In the genomic region with DNA sequence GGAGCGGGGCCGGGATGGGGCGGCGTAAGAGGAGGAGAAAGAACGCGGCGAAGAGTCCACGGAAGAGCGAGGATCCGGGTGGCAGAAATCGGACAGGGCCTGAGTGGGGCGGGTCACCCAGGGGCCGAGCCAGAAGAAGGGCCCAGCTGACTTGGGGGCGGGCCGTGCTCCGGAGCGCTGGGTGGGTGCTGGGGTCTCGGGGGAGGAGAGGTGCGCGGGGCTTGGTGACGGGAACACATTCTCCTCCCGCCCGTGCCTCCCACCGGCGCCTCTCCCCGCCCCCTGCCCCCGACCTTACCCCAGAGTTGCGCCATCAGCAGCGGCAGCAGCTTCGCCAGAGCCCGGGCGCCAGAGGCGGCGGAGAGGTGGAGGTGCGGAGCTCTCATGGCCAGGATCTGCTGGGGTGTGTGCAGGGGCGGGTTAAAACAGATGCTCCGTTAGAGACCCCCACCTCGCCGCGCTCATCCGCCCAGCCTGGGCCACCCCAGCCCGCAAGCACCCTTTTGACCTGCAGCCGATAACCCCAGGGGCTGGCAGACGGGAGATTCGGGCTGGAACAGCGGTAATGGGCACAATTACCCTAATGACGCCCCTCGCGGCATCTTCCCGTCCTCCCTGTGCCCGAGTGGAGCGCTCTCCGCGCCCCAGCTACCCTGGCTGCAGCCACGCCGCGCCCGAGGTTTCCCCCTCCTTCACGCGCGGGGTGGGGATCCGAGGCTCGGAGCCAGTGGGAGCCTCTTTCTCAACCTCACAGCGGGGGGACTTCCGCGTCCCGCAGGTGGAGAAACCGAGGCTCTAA, we compare ENCODE assay signal across 8 cellular contexts. TPM values are rescaled to one million over a fixed set of nuclear protein-coding genes. Genes with fewer than 3 reads are reported as not detected.
A peak's percentile ranks its signal among the peaks of the same experiment; 100 is the strongest.
DNase-seq lines count a peak whose midpoint lies in the region; ATAC-seq and TF ChIP-seq lines count a peak whose summit lies in the region.

No MANE protein-coding gene starts in this region.

- H3K36me3 ChIP-seq in BJ (ENCODE audit: control insufficient read depth, insufficient read depth, low read length) (no peaks in the 10 kb centered on the region), HUES6 (ENCODE audit: control insufficient read depth, insufficient read depth, low read length) (no peaks in the 10 kb centered on the region)

- CTCF ChIA-PET in BJ (lab: Yijun Ruan, JAX): interaction anchor here (1.1 kb wide), 1 partner anchor 77 kb away, joined by 5 read pairs; no protein-coding TSS in a partner anchor

- H3K27ac ChIP-seq in HUES6 (ENCODE audit: low read depth, low read length): no peak overlapping the region

- no peak for ATAC-seq in effector memory CD8-positive, alpha-beta T cell (replicated peaks)
- ATAC-seq in naive B cell (ENCODE audit: low read depth in 2 of 2) (no peak), GM18517 (IDR thresholded peaks at IDR 0.05; ENCODE audit: unreplicated experiment) (no peak)

- H3K27ac Mint-ChIP-seq in effector memory CD8-positive, alpha-beta T cell: no peak overlapping the region
- no peak overlapping the region for H3K27ac Mint-ChIP-seq in naive B cell

- peak overlapping the region; percentile 3; the same call in 1 of the 2 replicates for H3K4me3 ChIP-seq in BJ (ENCODE audit: low read depth, low read length)
- peak overlapping the region; percentile 71 for H3K4me3 ChIP-seq in HUES6 (ENCODE audit: low read depth, low read length)

- H3K9me3 ChIP-seq in HUES6 (ENCODE audit: control insufficient read depth, insufficient read depth, low read depth, low read length): no peaks in the 10 kb centered on the region

- no peaks in the 10 kb centered on the region for H3K9me3 Mint-ChIP-seq in effector memory CD8-positive, alpha-beta T cell
- peaks cover 0 to 12% (median 3%) of the 10 kb centered on the region in 7 donors for H3K9me3 Mint-ChIP-seq in naive B cell

- TF ChIP-seq CTCF in BJ (IDR thresholded peaks at IDR 0.05; ENCODE audit: insufficient read depth, low read depth, low read length): no peak

- POLR2A ChIA-PET in BJ (lab: Charles Lee): no interaction called here

- H3K9ac ChIP-seq in HUES6 (ENCODE audit: low read length): peak overlapping the region; percentile 46

- H3K4me1 Mint-ChIP-seq in effector memory CD8-positive, alpha-beta T cell (ENCODE audit: low read depth in 2 of 2): peaks cover 18 to 22% of the 10 kb centered on the region in 2 donors
- peaks cover 20 to 32% (median 26%) of the 10 kb centered on the region in 3 donors for H3K4me1 Mint-ChIP-seq in naive B cell

- peaks cover 11% of the 10 kb centered on the region for H3K4me1 ChIP-seq in HUES6 (ENCODE audit: control insufficient read depth, insufficient read depth, low read length)

- H3K4me3 Mint-ChIP-seq in effector memory CD8-positive, alpha-beta T cell: peak overlapping the region; percentile 62 to 72
- H3K4me3 Mint-ChIP-seq in naive B cell: peak overlapping the region in 5 of 8 donors; percentile 45 to 87 (median 62)

- peaks cover 78 to 87% of the 10 kb centered on the region in 2 donors for H3K27me3 Mint-ChIP-seq in effector memory CD8-positive, alpha-beta T cell
- peaks cover 44 to 87% (median 74%) of the 10 kb centered on the region in 3 donors for H3K27me3 Mint-ChIP-seq in naive B cell

- H3K27me3 ChIP-seq in BJ (ENCODE audit: control insufficient read depth, insufficient read depth, low read length) (peaks cover 14% of the 10 kb centered on the region), HUES6 (ENCODE audit: control insufficient read depth, insufficient read depth, low read length) (peaks cover 52% of the 10 kb centered on the region)

- no peaks in the 10 kb centered on the region for H3K36me3 Mint-ChIP-seq in effector memory CD8-positive, alpha-beta T cell (ENCODE audit: insufficient read depth)
- peaks cover 0 to 35% of the 10 kb centered on the region in 2 donors for H3K36me3 Mint-ChIP-seq in naive B cell

- no peak for DNase-seq in BJ (ENCODE audit: low read depth)
- DNase-seq in effector memory CD8-positive, alpha-beta T cell: no peak
- no peak for DNase-seq in naive B cell
- no peak for DNase-seq in cerebellar nuclear complex (lab: John Stamatoyannopoulos, UW)
- no peak for DNase-seq in Ammon's horn (ENCODE audit: low spot score)
- no peak for DNase-seq in HCEC 1CT

RNA-seq across cellular contexts. Expression of a gene that starts 0.6 kb away (rescaled TPM):
- polyA plus RNA-seq in BJ (2011; rRNA removed) (not detected in 2 replicates), naive B cell (ENCODE audit: low read depth in 6 of 6) (not detected)
- not detected in 2 replicates for polyA minus RNA-seq in BJ (2011; rRNA and poly(A)+ RNA removed)

RNA-seq across cellular contexts. Expression of a gene that starts 7.5 kb away (rescaled TPM):
- polyA plus RNA-seq in BJ (2011; rRNA removed) (not detected in 2 replicates), naive B cell (ENCODE audit: low read depth in 6 of 6) (not detected)
- not detected in 2 replicates for polyA minus RNA-seq in BJ (2011; rRNA and poly(A)+ RNA removed)

RNA-seq across cellular contexts. Expression of a gene that starts 15.9 kb away (rescaled TPM):
- polyA plus RNA-seq in BJ (2011; rRNA removed) (not detected in 2 replicates), naive B cell (ENCODE audit: low read depth in 6 of 6) (not detected)
- not detected in 2 replicates for polyA minus RNA-seq in BJ (2011; rRNA and poly(A)+ RNA removed)

RNA-seq across cellular contexts. Expression of a gene that starts 17.5 kb away (rescaled TPM):
- not detected in 2 replicates for polyA plus RNA-seq in BJ (2011; rRNA removed)
- not detected in 2 replicates for polyA minus RNA-seq in BJ (2011; rRNA and poly(A)+ RNA removed)
- not detected for polyA plus RNA-seq in naive B cell (ENCODE audit: low read depth in 6 of 6)

RNA-seq across cellular contexts. Expression of a gene that starts 35.2 kb away (rescaled TPM):
- not detected in 2 replicates for polyA plus RNA-seq in BJ (2011; rRNA removed)
- polyA minus RNA-seq in BJ (2011; rRNA and poly(A)+ RNA removed): not detected in 2 replicates
- polyA plus RNA-seq in naive B cell (ENCODE audit: low read depth in 6 of 6): not detected
